ENCODE assay signal across 25 cellular contexts in the genomic region with DNA sequence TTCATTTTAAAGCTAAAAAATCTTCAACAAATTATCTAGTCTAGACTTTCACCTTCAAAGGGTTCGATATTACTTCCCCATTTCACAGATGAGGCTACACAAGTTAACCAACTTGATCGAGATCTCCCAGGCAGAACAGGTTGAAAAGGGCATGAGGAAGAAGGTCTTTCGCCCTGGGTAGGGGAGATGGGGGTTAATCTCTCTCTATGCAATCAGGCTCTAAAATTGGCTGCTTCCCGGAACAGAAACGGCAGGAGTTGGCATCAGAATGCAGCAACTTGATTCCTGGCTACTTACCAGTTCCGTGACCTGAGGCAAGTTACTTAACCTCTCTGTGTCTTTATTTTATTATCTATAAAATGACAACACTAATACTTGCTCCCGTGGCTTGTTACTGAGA. TPM values are rescaled to one million over a fixed set of nuclear protein-coding genes. Genes with fewer than 3 reads are reported as not detected.
DNase-seq lines count a peak whose midpoint lies in the region; ATAC-seq and TF ChIP-seq lines count a peak whose summit lies in the region.
"Had no signal": no experiment of that assay in that cellular context is flagged by ENCODE, and none has a peak within 500 bp of the region (broad histone marks: within the 10 kb centered on the region; RNA-seq: fewer than 3 reads in every experiment).

No MANE protein-coding gene starts in this region.

- no peak overlapping the region for H2BK5ac ChIP-seq in mesendoderm (ENCODE audit: low read length)

- no peak for TF ChIP-seq CTCF in Panc1 (IDR thresholded peaks at IDR 0.05)

- POLR2A ChIA-PET in Panc1 (lab: Charles Lee) = no interaction called here

- no peak for TF ChIP-seq EP300 in Ishikawa (IDR thresholded peaks at IDR 0.05; ENCODE audit: borderline replicate concordance)

- no peak for ATAC-seq in Panc1
- no peak for ATAC-seq in GM21619 (IDR thresholded peaks at IDR 0.05; ENCODE audit: unreplicated experiment)
- ATAC-seq: mucosa of descending colon; stimulated activated naive CD8-positive, alpha-beta T cell treated with anti-CD3 and anti-CD28 coated beads, Interleukin-15, amount 100 ng/mL, for 72 hours had no signal

- no peak overlapping the region for H3K9ac ChIP-seq in mesendoderm (ENCODE audit: low read length)

- H2BK15ac ChIP-seq in mesendoderm (replicated peaks; ENCODE audit: low read depth) = no peak overlapping the region

- peak; percentile 69 for DNase-seq in G401 (ENCODE audit: low spot score)
- DNase-seq in Panc1 (ENCODE audit: low read depth, low spot score) = no peak
- peak; percentile 37 for DNase-seq in mesendoderm
- no peak for DNase-seq in middle frontal gyrus (ENCODE audit: extremely low spot score, low spot score)
- DNase-seq in T-helper 1 cell = no peak
- no peak for DNase-seq in OCI-M1 (lab: John Stamatoyannopoulos, UW)
- DNase-seq: activated CD4-positive, alpha-beta T cell treated with anti-CD3 and anti-CD28 coated beads, Interleukin-2, amount 50 U/mL, for 1 hour; activated gamma-delta T cell treated with Interleukin-2 at 50 U/mL for 16 hours; adrenal gland; cortex of kidney; DND-41; left lung; mucosa of descending colon; NCI-H1048; SHP77; stimulated activated CD4-positive, alpha-beta T cell treated with anti-CD3 and anti-CD28 coated beads, Interleukin-4, amount 100 ng/mL, for 1 hour; stimulated activated naive CD8-positive, alpha-beta T cell treated with anti-CD3 and anti-CD28 coated beads, Interleukin-15, amount 100 ng/mL, for 72 hours; trophoblast cell had no signal

- peaks cover 46% of the 10 kb centered on the region for H3K4me1 ChIP-seq in Panc1 (ENCODE audit: control insufficient read depth, insufficient read depth, low read length)
- H3K4me1 ChIP-seq in mesendoderm (ENCODE audit: control insufficient read depth, low read depth, low read length) = peaks cover 11% of the 10 kb centered on the region

- no peaks in the 10 kb centered on the region for H3K79me1 ChIP-seq in mesendoderm (ENCODE audit: low read length)

- CTCF ChIA-PET in Panc1 (lab: Charles Lee) = interaction anchor here (0.5 to 1.0 kb wide), 3 partner anchors 52 to 278 kb away, joined by 3 to 5 read pairs (median 4); no protein-coding TSS in a partner anchor

- H3K23ac ChIP-seq in mesendoderm (ENCODE audit: low read length) = no peak overlapping the region

- no peaks in the 10 kb centered on the region for H3K9me3 ChIP-seq in Panc1 (ENCODE audit: control insufficient read depth, insufficient read depth, low read depth, low read length)
- H3K9me3 ChIP-seq: adrenal gland, breast epithelium, left lung, mucosa of descending colon, neutrophil had no signal

- in situ Hi-C loops in G401 (cut with HindIII; ENCODE audit: low sequenced_read_pairs) (no loop called here), Panc1 (cut with HindIII; ENCODE audit: low pct_unique_long_range_greater_than_20kb, low sequenced_read_pairs) (no loop called here)

- no peak overlapping the region for H3K4me2 ChIP-seq in mesendoderm (ENCODE audit: low read length)
- H3K4me2 ChIP-seq: smooth muscle cell had no signal

- BruUV-seq in Panc1 (replicated peaks; lab: Mats Ljungman, UMichigan) = no TSS peak

- intact Hi-C loops in Panc1 (cut with micrococcal nuclease; ENCODE audit: unreplicated experiment) = no loop called here

- peak overlapping the region; percentile 64 for H3K27ac ChIP-seq in Panc1 (ENCODE audit: low read length)
- H3K27ac ChIP-seq in mesendoderm (ENCODE audit: low read depth, low read length) = no peak overlapping the region
- H3K27ac ChIP-seq: adrenal gland, breast epithelium, left lung, neutrophil had no signal

- H3K4me3 ChIP-seq in Panc1 (ENCODE audit: low read depth in 2 of 2, low read length in 2 of 2) (no peak overlapping the region), mesendoderm (ENCODE audit: low read length) (no peak overlapping the region)
- H3K4me3 ChIP-seq: adrenal gland, breast epithelium, left lung, mucosa of descending colon, smooth muscle cell had no signal

- no peak overlapping the region for H3K4ac ChIP-seq in mesendoderm (ENCODE audit: low read depth, low read length)

- no peak overlapping the region for H4K8ac ChIP-seq in mesendoderm (ENCODE audit: low read depth, low read length)

- H3K18ac ChIP-seq in mesendoderm (ENCODE audit: low read length) = no peak overlapping the region

- no peaks in the 10 kb centered on the region for H3K79me2 ChIP-seq in mesendoderm (ENCODE audit: control insufficient read depth, insufficient read depth, low read length)

- H4K5ac ChIP-seq in mesendoderm (ENCODE audit: low read length) = no peak overlapping the region

- H3K36me3 ChIP-seq in Panc1 (ENCODE audit: control insufficient read depth, insufficient read depth, low read length) (no peaks in the 10 kb centered on the region), mesendoderm (ENCODE audit: control insufficient read depth, insufficient read depth, low read length) (no peaks in the 10 kb centered on the region)
- H3K36me3 ChIP-seq: adrenal gland, breast epithelium, left lung, neutrophil had no signal

- TF ChIP-seq RAD21 in Ishikawa (IDR thresholded peaks at IDR 0.05; ENCODE audit: low read depth) = no peak

- H3K27me3 ChIP-seq in Panc1 (ENCODE audit: control insufficient read depth, insufficient read depth, low read length) = no peaks in the 10 kb centered on the region
- peaks cover 40% of the 10 kb centered on the region for H3K27me3 ChIP-seq in mesendoderm (ENCODE audit: insufficient read depth, low read length, poor library complexity)

- no peak overlapping the region for H3K56ac ChIP-seq in mesendoderm (ENCODE audit: low read length)

- no peak overlapping the region for H2AK5ac ChIP-seq in mesendoderm (ENCODE audit: low read length)

- WGBS in mesendoderm (ENCODE audit: extremely low coverage, insufficient coverage, low lambda C conversion rate) = no CpG with 5 or more reads among the region's 7 CpGs

- H2BK120ac ChIP-seq in mesendoderm (ENCODE audit: low read depth, low read length) = no peak overlapping the region

TF ChIP-seq in Ishikawa, 13 proteins besides CTCF, POLR2A, EP300 and RAD21:
- TF ChIP-seq YY1 (IDR thresholded peaks at IDR 0.05; ENCODE audit: low read depth) (no peak), NFIC (IDR thresholded peaks at IDR 0.05) (peak; percentile 57; the same call in 1 of the 2 replicates), TAF1 (IDR thresholded peaks at IDR 0.05; ENCODE audit: low read depth) (no peak), MAX (IDR thresholded peaks at IDR 0.05) (no peak), CEBPB (IDR thresholded peaks at IDR 0.05) (no peak), TCF12 (IDR thresholded peaks at IDR 0.05; ENCODE audit: low read depth) (no peak)
- TF ChIP-seq, protein P1, sequence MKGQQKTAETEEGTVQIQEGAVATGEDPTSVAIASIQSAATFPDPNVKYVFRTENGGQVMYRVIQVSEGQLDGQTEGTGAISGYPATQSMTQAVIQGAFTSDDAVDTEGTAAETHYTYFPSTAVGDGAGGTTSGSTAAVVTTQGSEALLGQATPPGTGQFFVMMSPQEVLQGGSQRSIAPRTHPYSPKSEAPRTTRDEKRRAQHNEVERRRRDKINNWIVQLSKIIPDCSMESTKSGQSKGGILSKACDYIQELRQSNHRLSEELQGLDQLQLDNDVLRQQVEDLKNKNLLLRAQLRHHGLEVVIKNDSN (IDR thresholded peaks at IDR 0.05) = no peak

RNA-seq across cellular contexts. Expression of gene CISTR, which starts 2.4 kb away (rescaled TPM):
- not detected in 2 replicates for total RNA-seq in G401 (2014; rRNA removed; shearing (Covaris generic))
- total RNA-seq in Panc1 (2021; ENCODE audit: unreplicated experiment) = not detected
- polyA plus RNA-seq in Panc1 (2012; ENCODE audit: insufficient read length) = not detected
- not detected for polyA plus RNA-seq in mesendoderm (2013, experiment 1 of 2)
- 0.11 TPM for polyA plus RNA-seq in mesendoderm (2013, experiment 2 of 2)
- total RNA-seq: adrenal gland; breast epithelium; IMR-90; left lung; mucosa of descending colon; smooth muscle cell; T-helper 1 cell treated with Interleukin-12 subunit alpha and Interleukin-12 subunit beta and Interleukin-4 antibody, amounts not matched to agents 30 ng/mL and 1 ng/mL, for 36 hours had no signal
- polyA plus RNA-seq: adrenal gland, IMR-90, smooth muscle cell had no signal

RNA-seq across cellular contexts. Expression of gene CALCOCO1, which starts 26.9 kb away (rescaled TPM):
- 232 and 250 TPM in 2 replicates for total RNA-seq in G401 (2014; rRNA removed; shearing (Covaris generic))
- 48.0 TPM for total RNA-seq in Panc1 (2021; ENCODE audit: unreplicated experiment)
- polyA plus RNA-seq in Panc1 (2012; ENCODE audit: insufficient read length) = 49.2 TPM
- polyA plus RNA-seq in mesendoderm (2013, experiment 1 of 2) = 8.5 TPM
- polyA plus RNA-seq in mesendoderm (2013, experiment 2 of 2) = 8.9 TPM

Comparison
In these comparisons a context has a peak if more than half of its experiments do, and no peak if none do; other contexts are left out.
1. DNase-seq: peak in G401 (single experiment) and mesendoderm (single experiment); none in Panc1 (single experiment), middle frontal gyrus (single experiment), T-helper 1 cell (0 of 5) and OCI-M1 (single experiment).